Comparison of ENCODE assay signal across 12 cellular contexts in genomic region chr18:76208632-76209308, GRCh38.
DNase-seq lines count a peak whose midpoint lies in the region; ATAC-seq and TF ChIP-seq lines count a peak whose summit lies in the region.
"Had no signal": no experiment of that assay in that cellular context is flagged by ENCODE, and none has a peak within 500 bp of the region (broad histone marks: within the 10 kb centered on the region; RNA-seq: fewer than 3 reads in every experiment).

No MANE protein-coding gene starts in this region.

- H3K27me3 ChIP-seq in mammary epithelial cell (ENCODE audit: insufficient read depth, low read length) (no peaks in the 10 kb centered on the region), ovary (no peaks in the 10 kb centered on the region), esophagus squamous epithelium (peaks cover 0 to 7% (median 0%) of the 10 kb centered on the region in 4 donors), psoas muscle (ENCODE audit: insufficient read depth in 3 of 3, low read length in 2 of 3) (peaks cover 0 to 19% (median 0%) of the 10 kb centered on the region in 3 donors)

- H2AFZ ChIP-seq in mammary epithelial cell (ENCODE audit: low read depth, low read length): peak overlapping the region; percentile 69

- BruUV-seq in mammary epithelial cell (replicated peaks; lab: Mats Ljungman, UMichigan): no TSS peak

- H3K9me3 ChIP-seq in mammary epithelial cell (replicated peaks; ENCODE audit: insufficient read depth, low read length): no peaks in the 10 kb centered on the region
- H3K9me3 ChIP-seq in ovary: no peaks in the 10 kb centered on the region
- H3K9me3 ChIP-seq in esophagus squamous epithelium: no peaks in the 10 kb centered on the region
- H3K9me3 ChIP-seq in psoas muscle: no peaks in the 10 kb centered on the region

- ATAC-seq in HG02885 (IDR thresholded peaks at IDR 0.05; ENCODE audit: poor library complexity, unreplicated experiment) (peak; percentile 41), psoas muscle (no peak)
- ATAC-seq: HCT116 had no signal

- H3K4me2 ChIP-seq in mammary epithelial cell (ENCODE audit: insufficient read depth, low read depth, low read length): no peak overlapping the region

- H3K79me2 ChIP-seq in mammary epithelial cell (ENCODE audit: insufficient read depth, low read length): no peaks in the 10 kb centered on the region

- no peak for TF ChIP-seq EP300 in ovary (IDR thresholded peaks at IDR 0.05)

- H3K9ac ChIP-seq in mammary epithelial cell (ENCODE audit: insufficient read depth, low read length): no peak overlapping the region

- TF ChIP-seq POLR2A in ovary (IDR thresholded peaks at IDR 0.05) (no peak), esophagus squamous epithelium (IDR thresholded peaks at IDR 0.05) (no peak)

- peak overlapping the region; percentile 53 for H3K27ac ChIP-seq in mammary epithelial cell (ENCODE audit: insufficient read depth, low read depth, low read length)
- no peak overlapping the region for H3K27ac ChIP-seq in ovary
- no peak overlapping the region for H3K27ac ChIP-seq in esophagus squamous epithelium
- no peak overlapping the region for H3K27ac ChIP-seq in psoas muscle

- in situ Hi-C loops in mammary epithelial cell (cut with MboI; ENCODE audit: low sequenced_read_pairs in 2 of 2): no loop called here

- TF ChIP-seq CTCF in mammary epithelial cell (conservative IDR thresholded peaks at IDR 0.05 in 1 of 2, IDR thresholded peaks at IDR 0.05 in 1 of 2; ENCODE audit: extremely low read depth in 1 of 2, insufficient read depth in 1 of 2, low read depth in 1 of 2, low read length in 2 of 2): no peak
- no peak for TF ChIP-seq CTCF in ovary (IDR thresholded peaks at IDR 0.05)
- no peak for TF ChIP-seq CTCF in esophagus squamous epithelium (IDR thresholded peaks at IDR 0.05)
- no peak for TF ChIP-seq CTCF in psoas muscle (IDR thresholded peaks at IDR 0.05)

- dilution Hi-C loops in mammary epithelial cell (cut with HindIII; ENCODE audit: low sequenced_read_pairs): no loop called here

- WGBS in mammary epithelial cell (ENCODE audit: low coverage, missing lambda C conversion rate): 60% methylated on average over 20 of the region's 22 CpGs
- WGBS in ovary, 3 donors: 42 to 50% (median 44%) methylated on average over 22 of the region's 22 CpGs
- WGBS in esophagus squamous epithelium, 2 donors: 54 to 61% methylated on average over 20 to 22 of the region's 22 CpGs
- WGBS in psoas muscle, 3 donors: 36 to 43% (median 41%) methylated on average over 22 of the region's 22 CpGs

- DNase-seq in Daoy (ENCODE audit: low read depth) (peak; percentile 44), mammary epithelial cell (no peak), ovary (no peak), esophagus squamous epithelium (lab: John Stamatoyannopoulos, UW) (no peak), psoas muscle (no peak), DMS53 treated with DMSO at 0.1 percent for 48 hours (lab: John Stamatoyannopoulos, UW; ENCODE audit: unreplicated experiment) (no peak), hippocampal formation (lab: John Stamatoyannopoulos, UW) (no peak)
- DNase-seq: activated naive CD4-positive, alpha-beta T cell; DMS53; NCI-H1105 had no signal

- H3K36me3 ChIP-seq in mammary epithelial cell (ENCODE audit: insufficient read depth, low read length) (no peaks in the 10 kb centered on the region), ovary (no peaks in the 10 kb centered on the region), esophagus squamous epithelium (no peaks in the 10 kb centered on the region), psoas muscle (ENCODE audit: insufficient read depth in 1 of 2, low read depth in 1 of 2) (no peaks in the 10 kb centered on the region)

- CTCF ChIA-PET in mammary epithelial cell (lab: Charles Lee; ENCODE audit: low non-redundant PET): no interaction called here

- H4K20me1 ChIP-seq in mammary epithelial cell (ENCODE audit: insufficient read depth, low read length): no peaks in the 10 kb centered on the region

- peaks cover 14% of the 10 kb centered on the region for H3K4me1 ChIP-seq in mammary epithelial cell (ENCODE audit: insufficient read depth, low read length)
- peaks cover 8% of the 10 kb centered on the region for H3K4me1 ChIP-seq in ovary (ENCODE audit: insufficient read depth)
- no peaks in the 10 kb centered on the region for H3K4me1 ChIP-seq in esophagus squamous epithelium
- no peaks in the 10 kb centered on the region for H3K4me1 ChIP-seq in psoas muscle

- no peak overlapping the region for H3K4me3 ChIP-seq in mammary epithelial cell (replicated peaks in 1 of 3; ENCODE audit: insufficient read depth in 1 of 3, low read depth in 2 of 3, low read length in 3 of 3)
- H3K4me3 ChIP-seq in ovary: peak overlapping the region; percentile 5
- H3K4me3 ChIP-seq in esophagus squamous epithelium: peak overlapping the region in 1 of 4 donors; percentile 24
- H3K4me3 ChIP-seq in psoas muscle: no peak overlapping the region

- intact Hi-C loops in mammary epithelial cell (cut with micrococcal nuclease) (loop anchor here (10.0 kb wide), 1 partner anchor 74 kb away; no protein-coding TSS in a partner anchor), ovary (cut with DNase I) (no loop called here), esophagus squamous epithelium (cut with DNase I) (no loop called here), psoas muscle (cut with DNase I) (no loop called here)
